8 cellular contexts compared by ENCODE assay signal in genomic region chr16:66728117-66728787, GRCh38. TPM values are rescaled to one million over a fixed set of nuclear protein-coding genes. Genes with fewer than 3 reads are reported as not detected.
DNase-seq lines count a peak whose midpoint lies in the region; ATAC-seq, FAIRE-seq and TF ChIP-seq lines count a peak whose summit lies in the region.

No MANE protein-coding gene starts in this region.

- intact Hi-C loops in left ventricle myocardium inferior (cut with micrococcal nuclease), result loop anchor here (10.0 kb wide), 1 partner anchor 137 kb away; no protein-coding TSS in a partner anchor

- WGBS in small intestine, 3 donors, result 34 to 35% (median 35%) methylated on average over 3 of the region's 3 CpGs

- TF ChIP-seq CTCF in left ventricle myocardium inferior (IDR thresholded peaks at IDR 0.05; ENCODE audit: borderline replicate concordance), result peak; percentile 80

- no peaks in the 10 kb centered on the region for H3K27me3 ChIP-seq in left ventricle myocardium inferior (ENCODE audit: low read depth)
- H3K27me3 ChIP-seq in small intestine (ENCODE audit: control insufficient read depth in 2 of 2, insufficient read depth in 2 of 2, low read length in 2 of 2), result no peaks in the 10 kb centered on the region

- H3K27ac ChIP-seq in left ventricle myocardium inferior (replicated peaks) (peak overlapping the region; percentile 0), small intestine (ENCODE audit: low read depth in 1 of 2, low read length in 1 of 2) (no peak overlapping the region)

- POLR2A ChIA-PET in HEK293T (lab: Yijun Ruan, JAX), result no interaction called here

- peak; percentile 67 for DNase-seq in COR-L47 (lab: John Stamatoyannopoulos, UW)
- DNase-seq in HEK293T (ENCODE audit: extremely low spot score), result peak; percentile 70
- DNase-seq in NCI-H345 (lab: John Stamatoyannopoulos, UW), result peak; percentile 37
- DNase-seq in amniotic stem cell (lab: John Stamatoyannopoulos, UW), result peak; percentile 50
- no peak for DNase-seq in left ventricle myocardium inferior
- peak; percentile 65 for DNase-seq in small intestine

- H3K4me1 ChIP-seq in left ventricle myocardium inferior (peaks cover 11% of the 10 kb centered on the region), small intestine (ENCODE audit: control insufficient read depth in 2 of 2, insufficient read depth in 1 of 2, low read depth in 1 of 2, low read length in 1 of 2) (no peaks in the 10 kb centered on the region)

- peaks cover 92% of the 10 kb centered on the region for H3K36me3 ChIP-seq in left ventricle myocardium inferior
- peaks cover 27 to 38% of the 10 kb centered on the region in 2 donors for H3K36me3 ChIP-seq in small intestine (ENCODE audit: control insufficient read depth in 2 of 2, insufficient read depth in 2 of 2, low read length in 2 of 2)

- no peaks in the 10 kb centered on the region for H3K9me3 ChIP-seq in left ventricle myocardium inferior (replicated peaks)
- H3K9me3 ChIP-seq in small intestine (ENCODE audit: control insufficient read depth, low read depth), result no peaks in the 10 kb centered on the region

- no peak for FAIRE-seq in small intestine (lab: Jason Lieb, UNC)

- ATAC-seq in GM18873 (IDR thresholded peaks at IDR 0.05; ENCODE audit: low FRiP score, unreplicated experiment) (no peak), GM21390 (IDR thresholded peaks at IDR 0.05; ENCODE audit: unreplicated experiment) (no peak)

- H3K4me3 ChIP-seq in left ventricle myocardium inferior, result no peak overlapping the region
- no peak overlapping the region for H3K4me3 ChIP-seq in small intestine (ENCODE audit: low read depth in 1 of 2, low read length in 2 of 2)

- CTCF ChIA-PET in HEK293T (lab: Yijun Ruan, JAX), result interaction anchor here (0.6 to 2.1 kb wide), 4 partner anchors 9 to 145 kb away, joined by 4 to 16 read pairs (median 4); no protein-coding TSS in a partner anchor

TF ChIP-seq in HEK293T, 16 proteins besides CTCF, POLR2A, EP300 and RAD21:
- TF ChIP-seq FOXA1 (IDR thresholded peaks at IDR 0.05), result no peak
- no peak for TF ChIP-seq NFRKB (IDR thresholded peaks at IDR 0.05)
- no peak for TF ChIP-seq SUZ12 (IDR thresholded peaks at IDR 0.05)
- no peak for TF ChIP-seq LEF1 (IDR thresholded peaks at IDR 0.05; ENCODE audit: borderline replicate concordance)
- TF ChIP-seq ELF4 (IDR thresholded peaks at IDR 0.05), result no peak
- no peak for TF ChIP-seq CTBP1 (IDR thresholded peaks at IDR 0.05; ENCODE audit: borderline replicate concordance)
- no peak for TF ChIP-seq ZNF384 (IDR thresholded peaks at IDR 0.05)
- TF ChIP-seq ARNT (IDR thresholded peaks at IDR 0.05), result no peak
- no peak for TF ChIP-seq SP1 (IDR thresholded peaks at IDR 0.05)
- TF ChIP-seq BHLHE40 (IDR thresholded peaks at IDR 0.05; ENCODE audit: borderline replicate concordance), result no peak
- no peak for TF ChIP-seq L3MBTL2 (conservative IDR thresholded peaks at IDR 0.05)
- no peak for TF ChIP-seq HDGF (IDR thresholded peaks at IDR 0.05; ENCODE audit: borderline replicate concordance)
- no peak for TF ChIP-seq TARDBP (IDR thresholded peaks at IDR 0.05)
- no peak for TF ChIP-seq FOXK2 (IDR thresholded peaks at IDR 0.05)
- no peak for TF ChIP-seq PKNOX1 (IDR thresholded peaks at IDR 0.05)
- TF ChIP-seq FOXM1 (IDR thresholded peaks at IDR 0.05; ENCODE audit: borderline replicate concordance), result no peak

RNA-seq across cellular contexts. Expression of gene DYNC1LI2, which starts 23.2 kb away (rescaled TPM):
- 82.9 TPM for total RNA-seq in left ventricle myocardium inferior
- polyA plus RNA-seq in small intestine, result 10 to 100 TPM; 37.8 to 78.9 (median 46.3) TPM

RNA-seq across cellular contexts. Expression of gene CMTM4, which starts 31.7 kb away (rescaled TPM):
- 11.3 TPM for total RNA-seq in left ventricle myocardium inferior
- 10 to 100 TPM; 21.1 to 48.9 (median 37.1) TPM for polyA plus RNA-seq in small intestine
